22 cellular contexts compared by ENCODE assay signal in the genomic region with DNA sequence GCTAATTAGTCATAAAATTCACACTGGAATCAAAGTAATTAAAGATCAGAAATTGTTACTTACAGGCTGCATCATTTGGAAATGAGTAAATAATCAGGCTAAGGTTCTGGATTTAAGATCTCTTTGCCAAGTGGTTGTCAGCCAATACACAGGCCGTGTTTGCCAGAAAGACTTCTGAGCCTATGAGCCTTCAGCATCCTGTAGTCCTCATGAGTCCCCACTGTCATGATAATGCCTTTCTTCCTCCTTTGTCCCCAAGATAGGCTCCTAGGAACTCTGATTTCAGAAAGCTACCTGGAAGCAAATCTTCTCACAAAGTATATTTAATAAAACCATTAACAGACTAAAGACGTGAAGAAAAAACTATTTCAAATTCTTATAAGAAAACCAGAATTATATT.
DNase-seq lines count a peak whose midpoint lies in the region; ATAC-seq and TF ChIP-seq lines count a peak whose summit lies in the region.
"Had no signal": no experiment of that assay in that cellular context is flagged by ENCODE, and none has a peak within 500 bp of the region (broad histone marks: within the 10 kb centered on the region; RNA-seq: fewer than 3 reads in every experiment).

No MANE protein-coding gene starts in this region.

- H3K9me2 ChIP-seq in GM23338 (ENCODE audit: insufficient read depth), result no peaks in the 10 kb centered on the region

- H2AFZ ChIP-seq in GM23338, result no peak overlapping the region
- H2AFZ ChIP-seq: GM23248 had no signal

- POLR2A ChIA-PET in WTC11 (lab: Charles Lee), result no interaction called here

- peaks cover 7% of the 10 kb centered on the region for H3K4me1 ChIP-seq in GM23338 (ENCODE audit: insufficient read depth)
- H3K4me1 ChIP-seq: A549, BE2C, Caco-2 had no signal

- no peak overlapping the region for H3K4me2 ChIP-seq in GM23338
- H3K4me2 ChIP-seq: A549 had no signal

- no peak overlapping the region for H3K27ac Mint-ChIP-seq in GM23338
- no peak overlapping the region for H3K27ac Mint-ChIP-seq in WTC11
- no peak overlapping the region for H3K27ac Mint-ChIP-seq in activated T-helper 17 cell treated with anti-CD3 and anti-CD28 coated beads, Interleukin-2, amount 50 U/mL, for 72 hours
- H3K27ac Mint-ChIP-seq: CD14-positive monocyte; CD4-positive, alpha-beta T cell had no signal

- CTCF ChIA-PET in WTC11 (lab: Charles Lee), result no interaction called here

- H3K27ac ChIP-seq in GM23338 (ENCODE audit: low read depth), result no peak overlapping the region
- H3K27ac ChIP-seq: A549; BLaER1 treated with 17β-estradiol and CSF1 and Interleukin-3, amounts not matched to agents 10 nM and 100 nM; GM23248 had no signal

- H3K9me3 Mint-ChIP-seq in GM23338 (peaks cover 7% of the 10 kb centered on the region; the same call in 2 of the 3 replicates), WTC11 (peaks cover 17% of the 10 kb centered on the region)
- H3K9me3 Mint-ChIP-seq in activated T-helper 17 cell treated with anti-CD3 and anti-CD28 coated beads, Interleukin-2, amount 50 U/mL, for 72 hours, result peaks cover 19% of the 10 kb centered on the region

- DNase-seq in GM23338 (ENCODE audit: low spot score) (peak; percentile 42), NCI-H446 treated with DMSO at 0.1 percent for 48 hours (lab: John Stamatoyannopoulos, UW) (peak; percentile 29), WTC11 (ENCODE audit: low spot score) (no peak), iPS-NIHi11 (ENCODE audit: low spot score) (peak; percentile 43), NCI-H748 (lab: John Stamatoyannopoulos, UW; ENCODE audit: unreplicated experiment) (no peak), kidney tubule cell (ENCODE audit: low spot score) (no peak)
- DNase-seq: 8988T; ACHN; AML-193; BE2C; Caco-2; CD4-positive, alpha-beta T cell; DMS153; DND-41; GM23248; HCEC 1CT had no signal

- no peaks in the 10 kb centered on the region; the same call in 1 of the 2 replicates for H3K36me3 ChIP-seq in GM23338 (ENCODE audit: insufficient read depth)
- H3K36me3 ChIP-seq: BE2C; BLaER1 treated with 17β-estradiol and CSF1 and Interleukin-3, amounts not matched to agents 10 nM and 100 nM had no signal

- H3K27me3 Mint-ChIP-seq in GM23338 (ENCODE audit: insufficient read depth, low read depth, poor library complexity) (no peaks in the 10 kb centered on the region), WTC11 (ENCODE audit: low read depth) (no peaks in the 10 kb centered on the region)
- H3K27me3 Mint-ChIP-seq in activated T-helper 17 cell treated with anti-CD3 and anti-CD28 coated beads, Interleukin-2, amount 50 U/mL, for 72 hours, result no peaks in the 10 kb centered on the region
- H3K27me3 Mint-ChIP-seq: CD4-positive, alpha-beta T cell had no signal

- H3K4me3 Mint-ChIP-seq in GM23338 (no peak overlapping the region), WTC11 (no peak overlapping the region)
- no peak overlapping the region for H3K4me3 Mint-ChIP-seq in activated T-helper 17 cell treated with anti-CD3 and anti-CD28 coated beads, Interleukin-2, amount 50 U/mL, for 72 hours
- H3K4me3 Mint-ChIP-seq: CD14-positive monocyte; CD4-positive, alpha-beta T cell had no signal

- TF ChIP-seq CTCF in GM23338 (conservative IDR thresholded peaks at IDR 0.05; ENCODE audit: low read depth in 2 of 2), result no peak
- no peak for TF ChIP-seq CTCF in WTC11 (IDR thresholded peaks at IDR 0.05)

- H4K20me1 ChIP-seq in GM23338 (replicated peaks; ENCODE audit: insufficient read depth), result no peaks in the 10 kb centered on the region
- H4K20me1 ChIP-seq: BLaER1 treated with 17β-estradiol and CSF1 and Interleukin-3, amounts not matched to agents 10 nM and 100 nM had no signal

- no peaks in the 10 kb centered on the region for H3F3A ChIP-seq in GM23338 (replicated peaks; ENCODE audit: low read depth)

- no peak overlapping the region for H3K4me3 ChIP-seq in GM23338
- H3K4me3 ChIP-seq: A549; BLaER1 treated with 17β-estradiol and CSF1 and Interleukin-3, amounts not matched to agents 10 nM and 100 nM; GM12878; GM23248 had no signal

- no peaks in the 10 kb centered on the region for H3K79me2 ChIP-seq in GM23338 (replicated peaks; ENCODE audit: insufficient read depth)

- H3K4me1 Mint-ChIP-seq in GM23338, result peaks cover 2% of the 10 kb centered on the region; the same call in 1 of the 3 replicates
- peaks cover 7% of the 10 kb centered on the region for H3K4me1 Mint-ChIP-seq in WTC11
- no peaks in the 10 kb centered on the region for H3K4me1 Mint-ChIP-seq in activated T-helper 17 cell treated with anti-CD3 and anti-CD28 coated beads, Interleukin-2, amount 50 U/mL, for 72 hours
- H3K4me1 Mint-ChIP-seq: CD14-positive monocyte had no signal

- ATAC-seq in GM23338 (peak; percentile 78), WTC11 (peak; percentile 94), SK-N-SH treated with all-trans-retinoic acid at 6 μM for 48 hours (no peak)
- ATAC-seq in activated T-helper 17 cell treated with anti-CD3 and anti-CD28 coated beads, Interleukin-2, amount 50 U/mL, for 72 hours (replicated peaks), result no peak
- ATAC-seq: A549, GM12878 had no signal

- no peaks in the 10 kb centered on the region for H3K27me3 ChIP-seq in GM23338 (ENCODE audit: insufficient read depth)
- H3K27me3 ChIP-seq: BE2C; BLaER1 treated with 17β-estradiol and CSF1 and Interleukin-3, amounts not matched to agents 10 nM and 100 nM had no signal

- H3K36me3 Mint-ChIP-seq in GM23338 (ENCODE audit: low read depth) (peaks cover 9% of the 10 kb centered on the region; the same call in 2 of the 3 replicates), WTC11 (peaks cover 8% of the 10 kb centered on the region; the same call in 1 of the 2 replicates)
- no peaks in the 10 kb centered on the region for H3K36me3 Mint-ChIP-seq in activated T-helper 17 cell treated with anti-CD3 and anti-CD28 coated beads, Interleukin-2, amount 50 U/mL, for 72 hours (ENCODE audit: low read depth)
- H3K36me3 Mint-ChIP-seq: CD14-positive monocyte had no signal

TF ChIP-seq in GM23338, 12 proteins besides CTCF, POLR2A, EP300 and RAD21:
- no peak for TF ChIP-seq ZNF114 (CRISPR knock-in tag; IDR thresholded peaks at IDR 0.05)
- TF ChIP-seq POLR2AphosphoS5 (IDR thresholded peaks at IDR 0.05; ENCODE audit: low read depth), result no peak
- TF ChIP-seq NANOG (IDR thresholded peaks at IDR 0.05; ENCODE audit: borderline replicate concordance), result no peak
- no peak for TF ChIP-seq EZH2phosphoT487 (IDR thresholded peaks at IDR 0.05; ENCODE audit: unreplicated experiment)
- TF ChIP-seq CREB1 (CRISPR knock-in tag; IDR thresholded peaks at IDR 0.05; ENCODE audit: low read depth), result no peak
- no peak for TF ChIP-seq EZH2 (IDR thresholded peaks at IDR 0.05; ENCODE audit: low read depth, unreplicated experiment)
- no peak for TF ChIP-seq STAT1 (IDR thresholded peaks at IDR 0.05; ENCODE audit: unreplicated experiment)

TF ChIP-seq in WTC11, 78 proteins besides CTCF, POLR2A, EP300 and RAD21 (continues in another document):
- TF ChIP-seq, protein P1, sequence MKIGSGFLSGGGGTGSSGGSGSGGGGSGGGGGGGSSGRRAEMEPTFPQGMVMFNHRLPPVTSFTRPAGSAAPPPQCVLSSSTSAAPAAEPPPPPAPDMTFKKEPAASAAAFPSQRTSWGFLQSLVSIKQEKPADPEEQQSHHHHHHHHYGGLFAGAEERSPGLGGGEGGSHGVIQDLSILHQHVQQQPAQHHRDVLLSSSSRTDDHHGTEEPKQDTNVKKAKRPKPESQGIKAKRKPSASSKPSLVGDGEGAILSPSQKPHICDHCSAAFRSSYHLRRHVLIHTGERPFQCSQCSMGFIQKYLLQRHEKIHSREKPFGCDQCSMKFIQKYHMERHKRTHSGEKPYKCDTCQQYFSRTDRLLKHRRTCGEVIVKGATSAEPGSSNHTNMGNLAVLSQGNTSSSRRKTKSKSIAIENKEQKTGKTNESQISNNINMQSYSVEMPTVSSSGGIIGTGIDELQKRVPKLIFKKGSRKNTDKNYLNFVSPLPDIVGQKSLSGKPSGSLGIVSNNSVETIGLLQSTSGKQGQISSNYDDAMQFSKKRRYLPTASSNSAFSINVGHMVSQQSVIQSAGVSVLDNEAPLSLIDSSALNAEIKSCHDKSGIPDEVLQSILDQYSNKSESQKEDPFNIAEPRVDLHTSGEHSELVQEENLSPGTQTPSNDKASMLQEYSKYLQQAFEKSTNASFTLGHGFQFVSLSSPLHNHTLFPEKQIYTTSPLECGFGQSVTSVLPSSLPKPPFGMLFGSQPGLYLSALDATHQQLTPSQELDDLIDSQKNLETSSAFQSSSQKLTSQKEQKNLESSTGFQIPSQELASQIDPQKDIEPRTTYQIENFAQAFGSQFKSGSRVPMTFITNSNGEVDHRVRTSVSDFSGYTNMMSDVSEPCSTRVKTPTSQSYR (CRISPR knock-in tag; IDR thresholded peaks at IDR 0.05), result no peak
- TF ChIP-seq CREB1 (CRISPR knock-in tag; IDR thresholded peaks at IDR 0.05) (no peak), RORB (CRISPR knock-in tag; IDR thresholded peaks at IDR 0.05) (no peak), JUN (CRISPR knock-in tag; IDR thresholded peaks at IDR 0.05) (no peak)

TF ChIP-seq in SK-N-SH treated with all-trans-retinoic acid at 6 μM for 48 hours, 23 proteins besides CTCF, POLR2A, EP300 and RAD21 (continues in another document):
- TF ChIP-seq ZNF565 (CRISPR knock-in tag; conservative IDR thresholded peaks at IDR 0.05; ENCODE audit: low read depth) (no peak), TOX (CRISPR knock-in tag; IDR thresholded peaks at IDR 0.05; ENCODE audit: borderline replicate concordance) (no peak), ZFP30 (CRISPR knock-in tag; IDR thresholded peaks at IDR 0.05) (no peak), BACH2 (CRISPR knock-in tag; IDR thresholded peaks at IDR 0.05; ENCODE audit: borderline replicate concordance) (no peak)
- TF ChIP-seq, protein P2, sequence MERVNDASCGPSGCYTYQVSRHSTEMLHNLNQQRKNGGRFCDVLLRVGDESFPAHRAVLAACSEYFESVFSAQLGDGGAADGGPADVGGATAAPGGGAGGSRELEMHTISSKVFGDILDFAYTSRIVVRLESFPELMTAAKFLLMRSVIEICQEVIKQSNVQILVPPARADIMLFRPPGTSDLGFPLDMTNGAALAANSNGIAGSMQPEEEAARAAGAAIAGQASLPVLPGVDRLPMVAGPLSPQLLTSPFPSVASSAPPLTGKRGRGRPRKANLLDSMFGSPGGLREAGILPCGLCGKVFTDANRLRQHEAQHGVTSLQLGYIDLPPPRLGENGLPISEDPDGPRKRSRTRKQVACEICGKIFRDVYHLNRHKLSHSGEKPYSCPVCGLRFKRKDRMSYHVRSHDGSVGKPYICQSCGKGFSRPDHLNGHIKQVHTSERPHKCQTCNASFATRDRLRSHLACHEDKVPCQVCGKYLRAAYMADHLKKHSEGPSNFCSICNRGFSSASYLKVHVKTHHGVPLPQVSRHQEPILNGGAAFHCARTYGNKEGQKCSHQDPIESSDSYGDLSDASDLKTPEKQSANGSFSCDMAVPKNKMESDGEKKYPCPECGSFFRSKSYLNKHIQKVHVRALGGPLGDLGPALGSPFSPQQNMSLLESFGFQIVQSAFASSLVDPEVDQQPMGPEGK (CRISPR knock-in tag; IDR thresholded peaks at IDR 0.05; ENCODE audit: borderline replicate concordance), result no peak

Comparison
In these comparisons a context has a peak if more than half of its experiments do, and no peak if none do; other contexts are left out.
1. ATAC-seq: peak in GM23338 (single experiment) and WTC11 (single experiment); none in activated T-helper 17 cell treated with anti-CD3 and anti-CD28 coated beads, Interleukin-2, amount 50 U/mL, for 72 hours (single experiment) and SK-N-SH treated with all-trans-retinoic acid at 6 μM for 48 hours (single experiment).
2. DNase-seq: peak in GM23338 (single experiment), NCI-H446 treated with DMSO at 0.1 percent for 48 hours (single experiment) and iPS-NIHi11 (single experiment); none in WTC11 (single experiment), NCI-H748 (single experiment) and kidney tubule cell (single experiment).